Comparison of ENCODE assay signal across 9 cellular contexts in the genomic region with DNA sequence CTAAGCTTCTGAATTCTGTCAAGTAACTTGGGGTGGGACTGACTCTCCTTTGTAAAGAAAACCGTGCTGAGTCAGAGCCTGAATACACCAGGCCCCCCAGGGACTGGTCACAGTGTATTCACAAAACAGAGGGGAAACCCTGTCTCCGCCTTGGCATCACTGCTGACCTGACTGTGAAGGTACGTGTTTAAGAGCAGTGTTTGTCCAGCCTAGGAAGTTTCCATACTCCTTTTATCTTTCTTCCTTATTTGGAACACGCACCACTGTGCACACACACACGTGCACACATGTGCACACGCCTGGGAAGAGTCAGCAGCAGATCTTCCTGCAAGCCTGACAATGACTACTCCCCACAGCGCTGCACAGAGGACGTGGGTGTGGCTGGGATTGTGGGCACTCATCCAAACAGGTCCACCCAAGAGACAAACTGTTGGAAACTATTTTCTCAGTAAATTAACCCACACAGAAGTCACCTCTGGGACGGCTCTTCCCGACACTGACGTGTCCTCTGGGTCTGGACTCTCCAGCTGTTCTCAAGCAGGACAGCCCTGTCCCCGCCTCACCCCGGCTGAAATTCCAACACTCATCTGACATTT.
DNase-seq lines count a peak whose midpoint lies in the region; ATAC-seq, FAIRE-seq and TF ChIP-seq lines count a peak whose summit lies in the region.
"Had no signal": no experiment of that assay in that cellular context is flagged by ENCODE, and none has a peak within 500 bp of the region (broad histone marks: within the 10 kb centered on the region; RNA-seq: fewer than 3 reads in every experiment).

No MANE protein-coding gene starts in this region.

- intact Hi-C loops in activated T-helper 1 cell treated with anti-CD3 and anti-CD28 coated beads, Interleukin-12 subunit alpha, Interleukin-12 subunit beta, Interleukin-2, Interleukin-4 antibody, amounts not matched to agents 30 ng/mL and 10 ng/mL and 1 ng/mL, durations not matched to agents 14 hours and 24 hours and 36 hours (cut with micrococcal nuclease) = no loop called here

- ATAC-seq in HG03575 (IDR thresholded peaks at IDR 0.05; ENCODE audit: extremely low read depth, insufficient number of reproducible peaks, low FRiP score, unreplicated experiment) = peak; percentile 78
- ATAC-seq in stimulated activated effector memory CD8-positive, alpha-beta T cell treated with anti-CD3 and anti-CD28 coated beads, Interleukin-12 subunit alpha, Interleukin-12 subunit beta, amount 100 ng/mL, for 72 hours = peak; percentile 50

- in situ Hi-C loops in GM13977 (cut with MboI; ENCODE audit: low pct_unique_long_range_greater_than_20kb, low sequenced_read_pairs, unreplicated experiment) = no loop called here

- no peak overlapping the region for H3K27ac Mint-ChIP-seq in stimulated activated effector memory CD8-positive, alpha-beta T cell treated with anti-CD3 and anti-CD28 coated beads, Interleukin-12 subunit alpha, Interleukin-12 subunit beta, amount 100 ng/mL, for 72 hours
- H3K27ac Mint-ChIP-seq in activated T-helper 1 cell treated with anti-CD3 and anti-CD28 coated beads, Interleukin-12 subunit alpha, Interleukin-12 subunit beta, Interleukin-2, Interleukin-4 antibody, amounts not matched to agents 30 ng/mL and 10 ng/mL and 1 ng/mL, durations not matched to agents 14 hours and 24 hours and 36 hours = no peak overlapping the region

- H3K4me1 Mint-ChIP-seq in stimulated activated effector memory CD8-positive, alpha-beta T cell treated with anti-CD3 and anti-CD28 coated beads, Interleukin-12 subunit alpha, Interleukin-12 subunit beta, amount 100 ng/mL, for 72 hours = no peaks in the 10 kb centered on the region
- peaks cover 39% of the 10 kb centered on the region for H3K4me1 Mint-ChIP-seq in activated T-helper 1 cell treated with anti-CD3 and anti-CD28 coated beads, Interleukin-12 subunit alpha, Interleukin-12 subunit beta, Interleukin-2, Interleukin-4 antibody, amounts not matched to agents 30 ng/mL and 10 ng/mL and 1 ng/mL, durations not matched to agents 14 hours and 24 hours and 36 hours (ENCODE audit: low read depth)

- H3K4me3 Mint-ChIP-seq in stimulated activated effector memory CD8-positive, alpha-beta T cell treated with anti-CD3 and anti-CD28 coated beads, Interleukin-12 subunit alpha, Interleukin-12 subunit beta, amount 100 ng/mL, for 72 hours = no peak overlapping the region
- no peak overlapping the region for H3K4me3 Mint-ChIP-seq in activated T-helper 1 cell treated with anti-CD3 and anti-CD28 coated beads, Interleukin-12 subunit alpha, Interleukin-12 subunit beta, Interleukin-2, Interleukin-4 antibody, amounts not matched to agents 30 ng/mL and 10 ng/mL and 1 ng/mL, durations not matched to agents 14 hours and 24 hours and 36 hours

- DNase-seq in NCI-H82 (lab: John Stamatoyannopoulos, UW) (peak; percentile 28), NCI-H82 treated with DMSO at 0.1 percent for 48 hours (lab: John Stamatoyannopoulos, UW; ENCODE audit: unreplicated experiment) (no peak), fibroblast of the aortic adventitia (ENCODE audit: low read depth) (peak; percentile 77), H54 (ENCODE audit: insufficient read length, low spot score) (no peak), GM13977 (ENCODE audit: low spot score) (no peak)
- DNase-seq in stimulated activated effector memory CD8-positive, alpha-beta T cell treated with anti-CD3 and anti-CD28 coated beads, Interleukin-12 subunit alpha, Interleukin-12 subunit beta, amount 100 ng/mL, for 72 hours (ENCODE audit: low spot score in 2 of 2) = no peak
- no peak for DNase-seq in activated T-helper 1 cell treated with anti-CD3 and anti-CD28 coated beads, Interleukin-12 subunit alpha, Interleukin-12 subunit beta, Interleukin-2, Interleukin-4 antibody, amounts not matched to agents 30 ng/mL and 10 ng/mL and 1 ng/mL, durations not matched to agents 14 hours and 24 hours and 36 hours (ENCODE audit: low spot score)

- no peak for FAIRE-seq in H54 (lab: Jason Lieb, UNC)
- FAIRE-seq: keratinocyte had no signal

- no peak for TF ChIP-seq POLR2A in H54 (IDR thresholded peaks at IDR 0.05; ENCODE audit: low read depth, low read length)

- H3K9me3 Mint-ChIP-seq in stimulated activated effector memory CD8-positive, alpha-beta T cell treated with anti-CD3 and anti-CD28 coated beads, Interleukin-12 subunit alpha, Interleukin-12 subunit beta, amount 100 ng/mL, for 72 hours = no peaks in the 10 kb centered on the region
- no peaks in the 10 kb centered on the region for H3K9me3 Mint-ChIP-seq in activated T-helper 1 cell treated with anti-CD3 and anti-CD28 coated beads, Interleukin-12 subunit alpha, Interleukin-12 subunit beta, Interleukin-2, Interleukin-4 antibody, amounts not matched to agents 30 ng/mL and 10 ng/mL and 1 ng/mL, durations not matched to agents 14 hours and 24 hours and 36 hours

- peaks cover 18% of the 10 kb centered on the region for H3K36me3 Mint-ChIP-seq in stimulated activated effector memory CD8-positive, alpha-beta T cell treated with anti-CD3 and anti-CD28 coated beads, Interleukin-12 subunit alpha, Interleukin-12 subunit beta, amount 100 ng/mL, for 72 hours
- peaks cover 8% of the 10 kb centered on the region for H3K36me3 Mint-ChIP-seq in activated T-helper 1 cell treated with anti-CD3 and anti-CD28 coated beads, Interleukin-12 subunit alpha, Interleukin-12 subunit beta, Interleukin-2, Interleukin-4 antibody, amounts not matched to agents 30 ng/mL and 10 ng/mL and 1 ng/mL, durations not matched to agents 14 hours and 24 hours and 36 hours (ENCODE audit: low read depth)

- no peak overlapping the region for H3K4me3 ChIP-seq in fibroblast of the aortic adventitia (ENCODE audit: low read depth, low read length)

- H3K27me3 Mint-ChIP-seq in activated T-helper 1 cell treated with anti-CD3 and anti-CD28 coated beads, Interleukin-12 subunit alpha, Interleukin-12 subunit beta, Interleukin-2, Interleukin-4 antibody, amounts not matched to agents 30 ng/mL and 10 ng/mL and 1 ng/mL, durations not matched to agents 14 hours and 24 hours and 36 hours (ENCODE audit: insufficient read depth) = no peaks in the 10 kb centered on the region

- TF ChIP-seq CTCF in fibroblast of the aortic adventitia (IDR thresholded peaks at IDR 0.05; ENCODE audit: insufficient read depth, low read length) = no peak
- no peak for TF ChIP-seq CTCF in GM13977 (IDR thresholded peaks at IDR 0.05; ENCODE audit: extremely low read depth, insufficient read depth, missing control alignments)

Comparison
In these comparisons a context has a peak if more than half of its experiments do, and no peak if none do; other contexts are left out.
1. DNase-seq: peak in NCI-H82 (single experiment) and fibroblast of the aortic adventitia (single experiment); none in NCI-H82 treated with DMSO at 0.1 percent for 48 hours (single experiment), stimulated activated effector memory CD8-positive, alpha-beta T cell treated with anti-CD3 and anti-CD28 coated beads, Interleukin-12 subunit alpha, Interleukin-12 subunit beta, amount 100 ng/mL, for 72 hours (0 of 2), activated T-helper 1 cell treated with anti-CD3 and anti-CD28 coated beads, Interleukin-12 subunit alpha, Interleukin-12 subunit beta, Interleukin-2, Interleukin-4 antibody, amounts not matched to agents 30 ng/mL and 10 ng/mL and 1 ng/mL, durations not matched to agents 14 hours and 24 hours and 36 hours (single experiment), H54 (single experiment) and GM13977 (single experiment).